ENCODE assay signal across 17 cellular contexts in genomic region chr2:192025607-192026006, GRCh38.
"Had no signal": no experiment of that assay in that cellular context is flagged by ENCODE, and none has a peak within 500 bp of the region (broad histone marks: within the 10 kb centered on the region; RNA-seq: fewer than 3 reads in every experiment).

No MANE protein-coding gene starts in this region.

- H3K9me3 ChIP-seq: ascending aorta, right atrium auricular region had no signal

- H3K4me3 ChIP-seq: ascending aorta, cardiac muscle cell, right atrium auricular region, SK-N-MC had no signal

- H3K36me3 Mint-ChIP-seq: naive thymus-derived CD8-positive, alpha-beta T cell had no signal

- ATAC-seq: activated naive CD8-positive, alpha-beta T cell treated with anti-CD3 and anti-CD28 coated beads, Interleukin-2, amount 50 U/mL, for 24 hours; naive thymus-derived CD8-positive, alpha-beta T cell had no signal

- H3K36me3 ChIP-seq: ascending aorta, cardiac muscle cell, right atrium auricular region had no signal

- H3K4me1 Mint-ChIP-seq: activated naive CD8-positive, alpha-beta T cell treated with anti-CD3 and anti-CD28 coated beads, Interleukin-2, amount 50 U/mL, for 24 hours; naive thymus-derived CD8-positive, alpha-beta T cell had no signal

- H3K27ac Mint-ChIP-seq: activated naive CD4-positive, alpha-beta T cell treated with anti-CD3 and anti-CD28 coated beads for 36 hours; activated naive CD8-positive, alpha-beta T cell treated with anti-CD3 and anti-CD28 coated beads, Interleukin-2, amount 50 U/mL, for 24 hours; activated T-helper 2 cell treated with anti-CD3 and anti-CD28 coated beads, Interferon-gamma antibody, Interleukin-2, Interleukin-4, amounts not matched to agents 10 μg/mL and 5 μg/mL and 100 μg/mL, durations not matched to agents 14 hours and 24 hours and 36 hours; naive thymus-derived CD8-positive, alpha-beta T cell; progenitor cell of endocrine pancreas; stimulated activated naive CD8-positive, alpha-beta T cell treated with anti-CD3 and anti-CD28 coated beads, Interleukin-15, Interleukin-2, amounts not matched to agents 100 ng/mL and 50 ng/mL, for 24 hours had no signal

- H3K9me3 Mint-ChIP-seq: activated naive CD4-positive, alpha-beta T cell treated with anti-CD3 and anti-CD28 coated beads for 36 hours; activated T-helper 2 cell treated with anti-CD3 and anti-CD28 coated beads, Interferon-gamma antibody, Interleukin-2, Interleukin-4, amounts not matched to agents 10 μg/mL and 5 μg/mL and 100 μg/mL, durations not matched to agents 14 hours and 24 hours and 36 hours; naive thymus-derived CD8-positive, alpha-beta T cell; stimulated activated naive CD8-positive, alpha-beta T cell treated with anti-CD3 and anti-CD28 coated beads, Interleukin-15, Interleukin-2, amounts not matched to agents 100 ng/mL and 50 ng/mL, for 24 hours had no signal

- H3K27ac ChIP-seq: ascending aorta, cardiac muscle cell, SK-N-MC had no signal

- H3K4me1 ChIP-seq: ascending aorta, right atrium auricular region had no signal

- DNase-seq: activated CD4-positive, alpha-beta T cell treated with anti-CD3 and anti-CD28 coated beads, Interleukin-2, amount 50 U/mL, for 48 hours; activated naive CD4-positive, alpha-beta T cell treated with anti-CD3 and anti-CD28 coated beads for 36 hours; activated naive CD8-positive, alpha-beta T cell treated with anti-CD3 and anti-CD28 coated beads, Interleukin-2, amount 50 U/mL, for 24 hours; dorsolateral prefrontal cortex; erythroblast; hippocampal formation; kidney glomerular epithelial cell; naive thymus-derived CD8-positive, alpha-beta T cell; nucleus accumbens; small intestine had no signal

- H3K4me3 Mint-ChIP-seq: activated naive CD4-positive, alpha-beta T cell treated with anti-CD3 and anti-CD28 coated beads for 36 hours; activated naive CD8-positive, alpha-beta T cell treated with anti-CD3 and anti-CD28 coated beads, Interleukin-2, amount 50 U/mL, for 24 hours; naive thymus-derived CD8-positive, alpha-beta T cell; stimulated activated naive CD8-positive, alpha-beta T cell treated with anti-CD3 and anti-CD28 coated beads, Interleukin-15, Interleukin-2, amounts not matched to agents 100 ng/mL and 50 ng/mL, for 24 hours had no signal

- H3K27me3 ChIP-seq: ascending aorta, cardiac muscle cell, dorsolateral prefrontal cortex, right atrium auricular region had no signal
